ENCODE assay signal across 9 cellular contexts in the genomic region with DNA sequence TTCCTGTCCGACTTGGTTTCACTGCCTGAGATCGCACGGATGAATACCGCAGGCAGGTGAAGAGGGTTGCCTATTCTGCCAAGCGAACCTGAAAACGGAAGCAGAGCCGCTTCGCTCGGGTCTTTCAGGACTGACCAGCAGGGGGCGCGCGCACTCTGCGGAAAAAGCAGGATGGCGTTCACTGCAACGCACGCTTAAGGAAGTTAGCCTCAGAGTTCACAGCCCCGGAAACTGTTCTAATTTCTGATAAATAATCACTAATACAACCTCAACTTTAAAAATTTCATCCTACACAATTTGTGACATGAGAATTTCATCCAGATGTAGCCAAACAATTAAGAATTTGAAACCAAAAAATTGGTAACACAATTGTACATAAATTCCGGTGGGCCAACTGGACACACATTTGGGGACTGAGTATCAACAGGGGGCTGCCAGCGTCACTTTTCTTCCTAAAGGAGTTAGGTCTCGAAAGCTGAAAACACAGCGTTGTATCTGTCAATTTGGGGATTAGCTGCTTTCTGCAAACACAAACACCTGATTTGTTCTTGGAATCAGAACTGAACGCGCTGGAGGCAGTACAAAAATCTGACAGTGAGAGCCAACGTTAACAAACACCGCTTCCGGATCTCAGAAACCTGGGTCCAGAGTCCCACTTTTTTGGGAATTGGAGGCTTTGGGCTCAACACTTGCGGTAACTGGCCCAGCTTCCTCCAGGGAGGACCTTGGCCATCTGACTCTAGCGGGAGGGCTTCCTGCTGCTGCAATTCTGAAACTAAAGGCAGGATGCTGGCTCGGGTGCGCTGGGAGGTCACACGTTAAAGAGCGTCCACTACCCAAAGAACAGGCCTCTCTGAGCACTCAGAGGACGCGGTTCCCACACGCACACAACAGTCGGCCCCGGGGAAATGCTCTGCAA. TPM values are rescaled to one million over a fixed set of nuclear protein-coding genes. Genes with fewer than 3 reads are reported as not detected.
DNase-seq lines count a peak whose midpoint lies in the region; ATAC-seq, FAIRE-seq and TF ChIP-seq lines count a peak whose summit lies in the region.
"Had no signal": no experiment of that assay in that cellular context is flagged by ENCODE, and none has a peak within 500 bp of the region (broad histone marks: within the 10 kb centered on the region; RNA-seq: fewer than 3 reads in every experiment).

No MANE protein-coding gene starts in this region.

- no peaks in the 10 kb centered on the region for H3K36me3 Mint-ChIP-seq in CD14-positive monocyte
- H3K36me3 Mint-ChIP-seq in activated T-cell treated with anti-CD3 and anti-CD28 coated beads, Interleukin-2, amount 50 U/mL, for 24 hours (ENCODE audit: low read depth) = no peaks in the 10 kb centered on the region
- H3K36me3 Mint-ChIP-seq in natural killer cell = no peaks in the 10 kb centered on the region
- H3K36me3 Mint-ChIP-seq in stimulated activated naive B cell treated with anti-CD40 and anti-IgM and Interleukin-4, amounts not matched to agents 10 μg/mL and 1 μg/mL and 100 μg/mL, for 72 hours = peaks cover 30 to 46% of the 10 kb centered on the region in 2 donors

- no peaks in the 10 kb centered on the region for H3K9me2 ChIP-seq in PC-9 (ENCODE audit: insufficient read depth)

- ATAC-seq in GM19372 (IDR thresholded peaks at IDR 0.05; ENCODE audit: low read depth, unreplicated experiment) (peak; percentile 72), natural killer cell (peak; percentile 86 to 94 (median 93))
- ATAC-seq in stimulated activated naive B cell treated with anti-CD40 and anti-IgM and Interleukin-4, amounts not matched to agents 10 μg/mL and 1 μg/mL and 100 μg/mL, for 72 hours (replicated peaks) = peak; percentile 48 to 57

- peak; percentile 91 for TF ChIP-seq CTCF in CD14-positive monocyte (IDR thresholded peaks at IDR 0.05)
- peak; percentile 82 for TF ChIP-seq CTCF in PC-9 (conservative IDR thresholded peaks at IDR 0.05)
- TF ChIP-seq CTCF in esophagus squamous epithelium (IDR thresholded peaks at IDR 0.05) = peak; percentile 83 to 99 (median 96)
- TF ChIP-seq CTCF in natural killer cell (IDR thresholded peaks at IDR 0.05) = peak; percentile 93

- H3K27ac Mint-ChIP-seq in CD14-positive monocyte = peak overlapping the region in 6 of 7 donors; percentile 38 to 67 (median 63)
- peak overlapping the region; percentile 73 for H3K27ac Mint-ChIP-seq in activated T-cell treated with anti-CD3 and anti-CD28 coated beads, Interleukin-2, amount 50 U/mL, for 24 hours
- H3K27ac Mint-ChIP-seq in natural killer cell = peak overlapping the region; percentile 34 to 78
- peak overlapping the region; percentile 73 for H3K27ac Mint-ChIP-seq in stimulated activated naive B cell treated with anti-CD40 and anti-IgM and Interleukin-4, amounts not matched to agents 10 μg/mL and 1 μg/mL and 100 μg/mL, for 72 hours

- DNase-seq in CD14-positive monocyte (ENCODE audit: low spot score) = peak; percentile 80
- DNase-seq in HTR-8/SVneo (ENCODE audit: insufficient read length, low spot score) = peak; percentile 73
- peak; percentile 63 to 85 for DNase-seq in PC-9
- DNase-seq in activated T-cell treated with anti-CD3 and anti-CD28 coated beads, Interleukin-2, amount 50 U/mL, for 24 hours = peak; percentile 95
- DNase-seq in esophagus squamous epithelium (lab: John Stamatoyannopoulos, UW) = peak; percentile 31
- DNase-seq in natural killer cell = peak; percentile 85
- DNase-seq in stimulated activated naive B cell treated with anti-CD40 and anti-IgM and Interleukin-4, amounts not matched to agents 10 μg/mL and 1 μg/mL and 100 μg/mL, for 72 hours = peak; percentile 71

- POLR2A ChIA-PET in PC-9 (lab: Charles Lee; ENCODE audit: unreplicated experiment) = no interaction called here

- TF ChIP-seq POLR2A in esophagus squamous epithelium (IDR thresholded peaks at IDR 0.05) = no peak

- 5 to 12% methylated on average over 31 to 32 of the region's 37 CpGs for WGBS in esophagus squamous epithelium, 2 donors

- no peak overlapping the region; the same call in 1 of the 2 replicates for H2AFZ ChIP-seq in PC-9

- no peak overlapping the region for H3K27ac ChIP-seq in PC-9
- H3K27ac ChIP-seq in esophagus squamous epithelium = peak overlapping the region; percentile 50 to 82 (median 76)

- FAIRE-seq in HTR-8/SVneo (lab: Jason Lieb, UNC) = no peak
- FAIRE-seq: TTC549 had no signal

- H3K36me3 ChIP-seq in PC-9 (ENCODE audit: low read depth) (no peaks in the 10 kb centered on the region), esophagus squamous epithelium (peaks cover 0 to 14% (median under 1%) of the 10 kb centered on the region in 3 donors)

- H3K9me3 Mint-ChIP-seq in CD14-positive monocyte (no peaks in the 10 kb centered on the region), natural killer cell (no peaks in the 10 kb centered on the region)
- H3K9me3 Mint-ChIP-seq in activated T-cell treated with anti-CD3 and anti-CD28 coated beads, Interleukin-2, amount 50 U/mL, for 24 hours = no peaks in the 10 kb centered on the region
- no peaks in the 10 kb centered on the region for H3K9me3 Mint-ChIP-seq in stimulated activated naive B cell treated with anti-CD40 and anti-IgM and Interleukin-4, amounts not matched to agents 10 μg/mL and 1 μg/mL and 100 μg/mL, for 72 hours

- H3K4me2 ChIP-seq in PC-9 = peak overlapping the region; percentile 56

- H3K4me1 ChIP-seq in PC-9 (replicated peaks; ENCODE audit: insufficient read depth) = peaks cover 5% of the 10 kb centered on the region; the same call in 1 of the 2 replicates
- H3K4me1 ChIP-seq in esophagus squamous epithelium = peaks cover 4 to 100% (median 63%) of the 10 kb centered on the region in 3 donors

- peaks cover 20% of the 10 kb centered on the region for H3K79me2 ChIP-seq in PC-9 (ENCODE audit: low read depth)

- H3K27me3 Mint-ChIP-seq in CD14-positive monocyte (ENCODE audit: low read depth in 3 of 3) = peaks cover 3 to 10% (median 7%) of the 10 kb centered on the region in 3 donors
- peaks cover 26% of the 10 kb centered on the region for H3K27me3 Mint-ChIP-seq in activated T-cell treated with anti-CD3 and anti-CD28 coated beads, Interleukin-2, amount 50 U/mL, for 24 hours
- peaks cover 18 to 26% of the 10 kb centered on the region in 2 donors for H3K27me3 Mint-ChIP-seq in natural killer cell (ENCODE audit: low read depth in 2 of 2)
- H3K27me3 Mint-ChIP-seq in stimulated activated naive B cell treated with anti-CD40 and anti-IgM and Interleukin-4, amounts not matched to agents 10 μg/mL and 1 μg/mL and 100 μg/mL, for 72 hours = no peaks in the 10 kb centered on the region

- intact Hi-C loops in CD14-positive monocyte (cut with micrococcal nuclease) (loop anchor here (2.0 to 5.0 kb wide), 4 partner anchors 248 to 415 kb away; no protein-coding TSS in a partner anchor), PC-9 (cut with micrococcal nuclease; ENCODE audit: unreplicated experiment) (loop anchor here (1.0 to 5.0 kb wide), 7 partner anchors 106 to 412 kb away; a partner anchor contains a TSS), esophagus squamous epithelium (cut with DNase I) (loop anchor here (5.0 to 10.0 kb wide), 3 partner anchors 102 to 190 kb away; a partner anchor contains a TSS), natural killer cell (cut with micrococcal nuclease) (loop anchor here (1.0 kb wide), 5 partner anchors 191 to 468 kb away; no protein-coding TSS in a partner anchor)

- H4K20me1 ChIP-seq in PC-9 (ENCODE audit: insufficient read depth) = no peaks in the 10 kb centered on the region

- no TSS peak for BruUV-seq in PC-9 (replicated peaks; lab: Mats Ljungman, UMichigan)

- no peak overlapping the region for H3K4me3 ChIP-seq in PC-9
- peak overlapping the region in 2 of 4 donors; percentile 11 to 29 for H3K4me3 ChIP-seq in esophagus squamous epithelium

- H3K27me3 ChIP-seq in PC-9 (ENCODE audit: insufficient read depth, low read depth) = no peaks in the 10 kb centered on the region
- H3K27me3 ChIP-seq in esophagus squamous epithelium = no peaks in the 10 kb centered on the region

- H3K4me1 Mint-ChIP-seq in CD14-positive monocyte = peaks cover 20% of the 10 kb centered on the region
- peaks cover 11% of the 10 kb centered on the region for H3K4me1 Mint-ChIP-seq in activated T-cell treated with anti-CD3 and anti-CD28 coated beads, Interleukin-2, amount 50 U/mL, for 24 hours (ENCODE audit: low read depth)
- peaks cover 12 to 13% of the 10 kb centered on the region in 2 donors for H3K4me1 Mint-ChIP-seq in natural killer cell
- H3K4me1 Mint-ChIP-seq in stimulated activated naive B cell treated with anti-CD40 and anti-IgM and Interleukin-4, amounts not matched to agents 10 μg/mL and 1 μg/mL and 100 μg/mL, for 72 hours = peaks cover 36 to 51% of the 10 kb centered on the region in 2 donors

- CTCF ChIA-PET in PC-9 (lab: Charles Lee) = interaction anchor here (0.5 kb wide), 1 partner anchor 271 kb away, joined by 4 read pairs; no protein-coding TSS in a partner anchor

- H3K4me3 Mint-ChIP-seq in CD14-positive monocyte (peak overlapping the region; percentile 73 to 85), natural killer cell (peak overlapping the region; percentile 79)
- peak overlapping the region; percentile 23 for H3K4me3 Mint-ChIP-seq in activated T-cell treated with anti-CD3 and anti-CD28 coated beads, Interleukin-2, amount 50 U/mL, for 24 hours
- H3K4me3 Mint-ChIP-seq in stimulated activated naive B cell treated with anti-CD40 and anti-IgM and Interleukin-4, amounts not matched to agents 10 μg/mL and 1 μg/mL and 100 μg/mL, for 72 hours = peak overlapping the region; percentile 67 to 70

- no peaks in the 10 kb centered on the region for H3F3A ChIP-seq in PC-9 (ENCODE audit: insufficient read depth, low read depth)

- H3K9me3 ChIP-seq in PC-9 (ENCODE audit: insufficient read depth, low read depth) (no peaks in the 10 kb centered on the region), esophagus squamous epithelium (no peaks in the 10 kb centered on the region)

RNA-seq across cellular contexts. Expression of a gene that starts 8.8 kb away (rescaled TPM):
- under 1 TPM; 0.48 to 0.55 TPM for polyA plus RNA-seq in CD14-positive monocyte
- total RNA-seq in PC-9 (2021) = 29.3 and 30.8 TPM in 2 replicates
- total RNA-seq in esophagus squamous epithelium = 10 to 100 TPM; 12.1 to 58.0 (median 24.0) TPM
- under 1 TPM in 2 of 3 donors, not detected in 1; 0.28 TPM for total RNA-seq in natural killer cell

Comparison
In these comparisons a context has a peak if more than half of its experiments do, and no peak if none do; other contexts are left out.
1. DNase-seq: peak in every context shown above with its lines; median percentile 95 in activated T-cell treated with anti-CD3 and anti-CD28 coated beads, Interleukin-2, amount 50 U/mL, for 24 hours; 85 in natural killer cell; 80 in CD14-positive monocyte; 74 in PC-9; 73 in HTR-8/SVneo; 71 in stimulated activated naive B cell treated with anti-CD40 and anti-IgM and Interleukin-4, amounts not matched to agents 10 μg/mL and 1 μg/mL and 100 μg/mL, for 72 hours; 31 in esophagus squamous epithelium.
2. H3K4me3 Mint-ChIP-seq: peak in every context shown above with its lines; median percentile 79 in CD14-positive monocyte; 79 in natural killer cell; 68 in stimulated activated naive B cell treated with anti-CD40 and anti-IgM and Interleukin-4, amounts not matched to agents 10 μg/mL and 1 μg/mL and 100 μg/mL, for 72 hours; 23 in activated T-cell treated with anti-CD3 and anti-CD28 coated beads, Interleukin-2, amount 50 U/mL, for 24 hours.
3. RNA of a gene that starts 8.8 kb away (total RNA-seq): 29.3 to 30.8 TPM in PC-9 and 12.1 to 58.0 TPM in esophagus squamous epithelium; 0.28 TPM in natural killer cell; every median in the first group is over 10 times any median in the second.
4. Peak in every context shown above with its lines, with median percentiles within 50 percentile points of each other: H3K27ac Mint-ChIP-seq, CTCF ChIP-seq and ATAC-seq.